Comparison of ENCODE assay signal across 1 cellular context in the genomic region with DNA sequence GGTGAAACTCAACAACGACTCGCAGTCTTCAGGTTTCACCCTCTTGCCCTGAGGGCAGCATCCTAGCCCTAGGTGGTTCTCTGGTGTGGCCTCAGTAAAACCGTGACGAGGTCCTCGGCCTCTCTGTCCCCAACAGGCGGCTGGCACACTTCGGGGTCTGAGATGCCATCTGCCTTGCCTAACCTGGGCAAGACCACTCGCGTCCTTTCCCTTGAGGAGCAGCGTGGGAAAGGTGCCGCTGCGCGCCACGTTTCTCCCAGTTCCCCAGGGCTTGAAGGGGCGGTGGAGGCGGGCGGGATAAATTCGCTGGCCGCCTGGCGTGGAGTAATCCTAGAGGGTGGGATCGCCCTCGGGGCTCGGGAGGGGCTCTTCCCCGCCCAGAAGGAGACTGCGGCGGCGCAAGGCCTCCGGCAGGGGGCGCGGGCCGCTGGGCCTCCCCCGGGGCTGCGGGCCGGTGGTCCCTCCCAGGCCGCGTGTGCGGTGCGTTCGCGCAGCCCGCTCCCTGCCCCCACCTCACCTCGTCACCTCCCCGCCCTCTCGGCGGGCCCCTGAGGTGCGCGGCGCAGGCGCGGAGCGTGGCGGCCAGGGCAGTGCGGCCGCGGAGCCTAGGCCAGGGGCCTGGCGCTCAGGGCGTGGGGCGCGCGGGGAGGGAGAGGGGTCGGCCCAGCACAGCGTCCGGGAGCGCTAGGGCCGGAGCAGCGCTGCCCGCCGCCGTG.
TF ChIP-seq lines count a peak whose summit lies in the region.

ZNF639 (plus strand) TSS at position 551 of the 716 bp plus-strand sequence. CDS start 5,263 bp downstream, outside the sequence.

TF ChIP-seq in HepG2, 621 proteins besides CTCF, POLR2A, EP300 and RAD21 (continued from another document and continues in another):
- TF ChIP-seq, protein P1, sequence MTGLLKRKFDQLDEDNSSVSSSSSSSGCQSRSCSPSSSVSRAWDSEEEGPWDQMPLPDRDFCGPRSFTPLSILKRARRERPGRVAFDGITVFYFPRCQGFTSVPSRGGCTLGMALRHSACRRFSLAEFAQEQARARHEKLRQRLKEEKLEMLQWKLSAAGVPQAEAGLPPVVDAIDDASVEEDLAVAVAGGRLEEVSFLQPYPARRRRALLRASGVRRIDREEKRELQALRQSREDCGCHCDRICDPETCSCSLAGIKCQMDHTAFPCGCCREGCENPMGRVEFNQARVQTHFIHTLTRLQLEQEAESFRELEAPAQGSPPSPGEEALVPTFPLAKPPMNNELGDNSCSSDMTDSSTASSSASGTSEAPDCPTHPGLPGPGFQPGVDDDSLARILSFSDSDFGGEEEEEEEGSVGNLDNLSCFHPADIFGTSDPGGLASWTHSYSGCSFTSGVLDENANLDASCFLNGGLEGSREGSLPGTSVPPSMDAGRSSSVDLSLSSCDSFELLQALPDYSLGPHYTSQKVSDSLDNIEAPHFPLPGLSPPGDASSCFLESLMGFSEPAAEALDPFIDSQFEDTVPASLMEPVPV (CRISPR knock-in tag; IDR thresholded peaks at IDR 0.05), result peak; percentile 55; the same call in 1 of the 2 replicates
- TF ChIP-seq ZNF18 (CRISPR knock-in tag; IDR thresholded peaks at IDR 0.05; ENCODE audit: insufficient replicate concordance) (peak; percentile 92), NFE2L2 (IDR thresholded peaks at IDR 0.05; ENCODE audit: low read length) (no peak), NFIC (IDR thresholded peaks at IDR 0.05; ENCODE audit: low read length) (no peak), ZBTB21 (CRISPR knock-in tag; IDR thresholded peaks at IDR 0.05) (no peak; the same call in 1 of the 2 replicates), TBL1XR1 (IDR thresholded peaks at IDR 0.05; ENCODE audit: borderline replicate concordance, low read length, partially characterized antibody) (peak; percentile 57), HNF1A (IDR thresholded peaks at IDR 0.05; ENCODE audit: low read depth) (no peak), HNF1A (CRISPR knock-in tag; IDR thresholded peaks at IDR 0.05; ENCODE audit: borderline replicate concordance) (peak; percentile 65; the same call in 1 of the 2 replicates), SAP130 (CRISPR knock-in tag; IDR thresholded peaks at IDR 0.05; ENCODE audit: low read depth) (peak; percentile 77), ZNF383 (CRISPR knock-in tag; IDR thresholded peaks at IDR 0.05; ENCODE audit: borderline replicate concordance) (0 out of 2 replicates have a peak, but pooled peaks have one; percentile 16), TAF1 (CRISPR knock-in tag; IDR thresholded peaks at IDR 0.05) (peak; percentile 39; the same call in 1 of the 2 replicates), HOXA7 (CRISPR knock-in tag; IDR thresholded peaks at IDR 0.05) (no peak), HMG20B (CRISPR knock-in tag; conservative IDR thresholded peaks at IDR 0.05) (no peak), ZIK1 (CRISPR knock-in tag; IDR thresholded peaks at IDR 0.05; ENCODE audit: borderline replicate concordance, low read depth) (no peak; the same call in 1 of the 2 replicates), ZNF556 (CRISPR knock-in tag; IDR thresholded peaks at IDR 0.05; ENCODE audit: borderline replicate concordance) (peak; percentile 67; the same call in 1 of the 2 replicates), CHCHD3 (CRISPR knock-in tag; IDR thresholded peaks at IDR 0.05) (0 out of 2 replicates have a peak, but pooled peaks have one; percentile 15), MEIS1 (CRISPR knock-in tag; IDR thresholded peaks at IDR 0.05; ENCODE audit: borderline replicate concordance) (peak; percentile 37; the same call in 1 of the 2 replicates), MTF2 (CRISPR knock-in tag; IDR thresholded peaks at IDR 0.05; ENCODE audit: borderline replicate concordance) (no peak), FIP1L1 (IDR thresholded peaks at IDR 0.05; ENCODE audit: borderline replicate concordance, insufficient read depth, low read depth, low read length) (no peak), RXRA (CRISPR knock-in tag; IDR thresholded peaks at IDR 0.05) (0 out of 2 replicates have a peak, but pooled peaks have one; percentile 56), CHD2 (IDR thresholded peaks at IDR 0.05; ENCODE audit: low read depth, low read length) (peak; percentile 51; the same call in 1 of the 2 replicates), ZNF331 (CRISPR knock-in tag; IDR thresholded peaks at IDR 0.05) (peak; percentile 69; the same call in 1 of the 2 replicates), CENPX (CRISPR knock-in tag; IDR thresholded peaks at IDR 0.05) (no peak), KLF9 (CRISPR knock-in tag; IDR thresholded peaks at IDR 0.05; ENCODE audit: low read depth) (no peak), ZSCAN25 (CRISPR knock-in tag; IDR thresholded peaks at IDR 0.05) (0 out of 2 replicates have a peak, but pooled peaks have one; percentile 20), GTF2F1 (IDR thresholded peaks at IDR 0.05; ENCODE audit: low read length) (no peak), MLLT10 (CRISPR knock-in tag; IDR thresholded peaks at IDR 0.05) (no peak), YEATS2 (CRISPR knock-in tag; IDR thresholded peaks at IDR 0.05; ENCODE audit: borderline replicate concordance) (peak; percentile 30; the same call in 1 of the 2 replicates), HOXA9 (CRISPR knock-in tag; IDR thresholded peaks at IDR 0.05; ENCODE audit: borderline replicate concordance) (no peak), TAF15 (IDR thresholded peaks at IDR 0.05; ENCODE audit: low read depth, low read length, poor library complexity, severe bottlenecking) (no peak), HCFC1 (IDR thresholded peaks at IDR 0.05; ENCODE audit: low read depth, low read length) (peak; percentile 28; the same call in 1 of the 2 replicates), NFYC (CRISPR knock-in tag; IDR thresholded peaks at IDR 0.05) (no peak), KDM6A (CRISPR knock-in tag; IDR thresholded peaks at IDR 0.05; ENCODE audit: low read depth) (no peak), SMARCC2 (IDR thresholded peaks at IDR 0.05) (no peak)
- TF ChIP-seq, protein P2, sequence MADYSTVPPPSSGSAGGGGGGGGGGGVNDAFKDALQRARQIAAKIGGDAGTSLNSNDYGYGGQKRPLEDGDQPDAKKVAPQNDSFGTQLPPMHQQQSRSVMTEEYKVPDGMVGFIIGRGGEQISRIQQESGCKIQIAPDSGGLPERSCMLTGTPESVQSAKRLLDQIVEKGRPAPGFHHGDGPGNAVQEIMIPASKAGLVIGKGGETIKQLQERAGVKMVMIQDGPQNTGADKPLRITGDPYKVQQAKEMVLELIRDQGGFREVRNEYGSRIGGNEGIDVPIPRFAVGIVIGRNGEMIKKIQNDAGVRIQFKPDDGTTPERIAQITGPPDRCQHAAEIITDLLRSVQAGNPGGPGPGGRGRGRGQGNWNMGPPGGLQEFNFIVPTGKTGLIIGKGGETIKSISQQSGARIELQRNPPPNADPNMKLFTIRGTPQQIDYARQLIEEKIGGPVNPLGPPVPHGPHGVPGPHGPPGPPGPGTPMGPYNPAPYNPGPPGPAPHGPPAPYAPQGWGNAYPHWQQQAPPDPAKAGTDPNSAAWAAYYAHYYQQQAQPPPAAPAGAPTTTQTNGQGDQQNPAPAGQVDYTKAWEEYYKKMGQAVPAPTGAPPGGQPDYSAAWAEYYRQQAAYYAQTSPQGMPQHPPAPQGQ (CRISPR knock-in tag; IDR thresholded peaks at IDR 0.05; ENCODE audit: borderline replicate concordance), result 0 out of 2 replicates have a peak, but pooled peaks have one; percentile 72
- TF ChIP-seq, protein P3, sequence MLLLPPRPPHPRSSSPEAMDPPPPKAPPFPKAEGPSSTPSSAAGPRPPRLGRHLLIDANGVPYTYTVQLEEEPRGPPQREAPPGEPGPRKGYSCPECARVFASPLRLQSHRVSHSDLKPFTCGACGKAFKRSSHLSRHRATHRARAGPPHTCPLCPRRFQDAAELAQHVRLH (CRISPR knock-in tag; IDR thresholded peaks at IDR 0.05; ENCODE audit: borderline replicate concordance, low read depth), result peak; percentile 23; the same call in 1 of the 2 replicates
- TF ChIP-seq, protein P4, sequence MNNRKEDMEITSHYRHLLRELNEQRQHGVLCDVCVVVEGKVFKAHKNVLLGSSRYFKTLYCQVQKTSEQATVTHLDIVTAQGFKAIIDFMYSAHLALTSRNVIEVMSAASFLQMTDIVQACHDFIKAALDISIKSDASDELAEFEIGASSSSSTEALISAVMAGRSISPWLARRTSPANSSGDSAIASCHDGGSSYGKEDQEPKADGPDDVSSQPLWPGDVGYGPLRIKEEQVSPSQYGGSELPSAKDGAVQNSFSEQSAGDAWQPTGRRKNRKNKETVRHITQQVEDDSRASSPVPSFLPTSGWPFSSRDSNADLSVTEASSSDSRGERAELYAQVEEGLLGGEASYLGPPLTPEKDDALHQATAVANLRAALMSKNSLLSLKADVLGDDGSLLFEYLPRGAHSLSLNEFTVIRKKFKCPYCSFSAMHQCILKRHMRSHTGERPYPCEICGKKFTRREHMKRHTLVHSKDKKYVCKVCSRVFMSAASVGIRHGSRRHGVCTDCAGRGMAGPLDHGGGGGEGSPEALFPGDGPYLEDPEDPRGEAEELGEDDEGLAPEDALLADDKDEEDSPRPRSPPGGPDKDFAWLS (CRISPR knock-in tag; IDR thresholded peaks at IDR 0.05; ENCODE audit: borderline replicate concordance), result no peak
- TF ChIP-seq, protein P5, sequence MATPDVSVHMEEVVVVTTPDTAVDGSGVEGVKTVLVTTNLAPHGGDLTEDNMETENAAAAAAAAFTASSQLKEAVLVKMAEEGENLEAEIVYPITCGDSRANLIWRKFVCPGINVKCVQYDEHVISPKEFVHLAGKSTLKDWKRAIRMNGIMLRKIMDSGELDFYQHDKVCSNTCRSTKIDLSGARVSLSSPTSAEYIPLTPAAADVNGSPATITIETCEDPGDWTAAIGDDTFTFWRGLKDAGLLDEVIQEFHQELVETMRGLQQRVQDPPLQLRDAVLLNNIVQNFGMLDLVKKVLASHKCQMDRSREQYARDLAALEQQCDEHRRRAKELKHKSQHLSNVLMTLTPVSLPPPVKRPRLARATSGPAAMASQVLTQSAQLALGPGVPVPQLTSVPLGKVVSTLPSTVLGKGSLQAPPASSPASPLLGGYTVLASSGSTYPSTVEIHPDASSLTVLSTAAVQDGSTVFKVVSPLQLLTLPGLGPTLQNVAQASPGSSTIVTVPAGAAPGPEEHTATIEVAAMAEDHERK (CRISPR knock-in tag; IDR thresholded peaks at IDR 0.05; ENCODE audit: low read depth), result no peak
- TF ChIP-seq, protein P6, sequence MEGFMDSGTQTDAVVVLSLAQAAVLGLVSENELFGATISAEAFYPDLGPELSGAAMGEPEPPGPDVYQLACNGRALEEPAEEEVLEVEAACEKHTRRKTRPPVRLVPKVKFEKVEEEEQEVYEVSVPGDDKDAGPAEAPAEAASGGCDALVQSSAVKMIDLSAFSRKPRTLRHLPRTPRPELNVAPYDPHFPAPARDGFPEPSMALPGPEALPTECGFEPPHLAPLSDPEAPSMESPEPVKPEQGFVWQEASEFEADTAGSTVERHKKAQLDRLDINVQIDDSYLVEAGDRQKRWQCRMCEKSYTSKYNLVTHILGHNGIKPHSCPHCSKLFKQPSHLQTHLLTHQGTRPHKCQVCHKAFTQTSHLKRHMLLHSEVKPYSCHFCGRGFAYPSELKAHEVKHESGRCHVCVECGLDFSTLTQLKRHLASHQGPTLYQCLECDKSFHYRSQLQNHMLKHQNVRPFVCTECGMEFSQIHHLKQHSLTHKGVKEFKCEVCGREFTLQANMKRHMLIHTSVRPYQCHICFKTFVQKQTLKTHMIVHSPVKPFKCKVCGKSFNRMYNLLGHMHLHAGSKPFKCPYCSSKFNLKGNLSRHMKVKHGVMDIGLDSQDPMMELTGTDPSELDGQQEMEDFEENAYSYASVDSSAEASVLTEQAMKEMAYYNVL (CRISPR knock-in tag; IDR thresholded peaks at IDR 0.05; ENCODE audit: borderline replicate concordance), result no peak; the same call in 1 of the 2 replicates
- TF ChIP-seq, protein P7, sequence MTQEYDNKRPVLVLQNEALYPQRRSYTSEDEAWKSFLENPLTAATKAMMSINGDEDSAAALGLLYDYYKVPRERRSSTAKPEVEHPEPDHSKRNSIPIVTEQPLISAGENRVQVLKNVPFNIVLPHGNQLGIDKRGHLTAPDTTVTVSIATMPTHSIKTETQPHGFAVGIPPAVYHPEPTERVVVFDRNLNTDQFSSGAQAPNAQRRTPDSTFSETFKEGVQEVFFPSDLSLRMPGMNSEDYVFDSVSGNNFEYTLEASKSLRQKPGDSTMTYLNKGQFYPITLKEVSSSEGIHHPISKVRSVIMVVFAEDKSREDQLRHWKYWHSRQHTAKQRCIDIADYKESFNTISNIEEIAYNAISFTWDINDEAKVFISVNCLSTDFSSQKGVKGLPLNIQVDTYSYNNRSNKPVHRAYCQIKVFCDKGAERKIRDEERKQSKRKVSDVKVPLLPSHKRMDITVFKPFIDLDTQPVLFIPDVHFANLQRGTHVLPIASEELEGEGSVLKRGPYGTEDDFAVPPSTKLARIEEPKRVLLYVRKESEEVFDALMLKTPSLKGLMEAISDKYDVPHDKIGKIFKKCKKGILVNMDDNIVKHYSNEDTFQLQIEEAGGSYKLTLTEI (CRISPR knock-in tag; conservative IDR thresholded peaks at IDR 0.05), result no peak
